In genomic region chr17:67833946-67834631, GRCh38 we compare ENCODE assay signal across 15 cellular contexts. TPM values are rescaled to one million over a fixed set of nuclear protein-coding genes. Genes with fewer than 3 reads are reported as not detected.
DNase-seq lines count a peak whose midpoint lies in the region; ATAC-seq and TF ChIP-seq lines count a peak whose summit lies in the region.
"Had no signal": no experiment of that assay in that cellular context is flagged by ENCODE, and none has a peak within 500 bp of the region (broad histone marks: within the 10 kb centered on the region; RNA-seq: fewer than 3 reads in every experiment).

No MANE protein-coding gene starts in this region.

- POLR2A ChIA-PET in AG04450 (lab: Yijun Ruan, JAX) (no interaction called here), RWPE1 (lab: Yijun Ruan, JAX; ENCODE audit: low non-redundant PET) (no interaction called here)

- peaks cover 21% of the 10 kb centered on the region for H3K36me3 Mint-ChIP-seq in activated T-helper 17 cell treated with anti-CD3 and anti-CD28 coated beads, Interleukin-2, amount 50 U/mL, for 72 hours (ENCODE audit: low read depth)

- ATAC-seq in activated T-helper 17 cell treated with anti-CD3 and anti-CD28 coated beads, Interleukin-2, amount 50 U/mL, for 72 hours (replicated peaks), result no peak
- ATAC-seq in activated CD4-positive, CD25-positive, alpha-beta regulatory T cell treated with anti-CD3 and anti-CD28 coated beads, Interleukin-2, amount 50 U/mL, for 24 hours, result no peak
- ATAC-seq: gastrocnemius medialis, mucosa of descending colon had no signal

- intact Hi-C loops in spleen (cut with DNase I; ENCODE audit: low total_unique reads), result no loop called here

- TF ChIP-seq POLR2A in spleen (IDR thresholded peaks at IDR 0.05), result no peak

- H3K9me3 ChIP-seq in AG04450 (ENCODE audit: control insufficient read depth, insufficient read depth, low read length), result no peaks in the 10 kb centered on the region
- H3K9me3 ChIP-seq in spleen, result no peaks in the 10 kb centered on the region
- H3K9me3 ChIP-seq: gastrocnemius medialis, mucosa of descending colon, tibial artery had no signal

- TF ChIP-seq CTCF in AG04450 (IDR thresholded peaks at IDR 0.05; ENCODE audit: low read depth, low read length) (peak; percentile 30), kidney epithelial cell (IDR thresholded peaks at IDR 0.05; ENCODE audit: insufficient read depth, low read length, poor library complexity, severe bottlenecking) (peak; percentile 19), RWPE1 (conservative IDR thresholded peaks at IDR 0.05; ENCODE audit: low read depth) (no peak), spleen (IDR thresholded peaks at IDR 0.05 in 8 of 11, conservative IDR thresholded peaks at IDR 0.05 in 3 of 11) (no peak)

- H3K4me1 Mint-ChIP-seq in activated T-helper 17 cell treated with anti-CD3 and anti-CD28 coated beads, Interleukin-2, amount 50 U/mL, for 72 hours, result peaks cover 54% of the 10 kb centered on the region

- H3K27ac ChIP-seq in AG04450 (ENCODE audit: low read depth, low read length), result no peak overlapping the region
- no peak overlapping the region for H3K27ac ChIP-seq in RWPE1
- no peak overlapping the region for H3K27ac ChIP-seq in spleen
- H3K27ac ChIP-seq: gastrocnemius medialis, tibial artery had no signal

- no peaks in the 10 kb centered on the region for H3K9me3 Mint-ChIP-seq in activated T-helper 17 cell treated with anti-CD3 and anti-CD28 coated beads, Interleukin-2, amount 50 U/mL, for 72 hours
- H3K9me3 Mint-ChIP-seq: T-helper 2 cell treated with Interferon-gamma antibody and Interleukin-4, amounts not matched to agents 5 μg/mL and 100 μg/mL, for 36 hours had no signal

- no peaks in the 10 kb centered on the region for H3K36me3 ChIP-seq in H7 (replicated peaks; ENCODE audit: control insufficient read depth, insufficient read depth, low read length)
- H3K36me3 ChIP-seq in kidney epithelial cell (ENCODE audit: control insufficient read depth, insufficient read depth, low read length), result no peaks in the 10 kb centered on the region
- no peaks in the 10 kb centered on the region for H3K36me3 ChIP-seq in spleen
- H3K36me3 ChIP-seq: gastrocnemius medialis, tibial artery had no signal

- H3K4me1 ChIP-seq in spleen, result peaks cover 28 to 100% (median 78%) of the 10 kb centered on the region in 6 donors

- WGBS in spleen, 5 donors, result 81 to 94% (median 87%) methylated on average over 3 of the region's 3 CpGs

- DNase-seq in AG04450 (ENCODE audit: low read depth, low spot score), result no peak
- DNase-seq in H7, result peak; percentile 56
- no peak for DNase-seq in kidney epithelial cell (ENCODE audit: low read depth)
- no peak for DNase-seq in RWPE1 (ENCODE audit: low spot score)
- no peak for DNase-seq in spleen
- DNase-seq in H4 (ENCODE audit: low spot score), result no peak
- DNase-seq: activated effector memory CD4-positive, alpha-beta T cell treated with anti-CD3 and anti-CD28 coated beads, Interleukin-2, amount 50 U/mL, for 16 hours; gastrocnemius medialis; mucosa of descending colon; NCI-H1105; NCI-H446 treated with DMSO at 0.1 percent for 48 hours; tibial artery had no signal

- H3K27ac Mint-ChIP-seq in activated T-helper 17 cell treated with anti-CD3 and anti-CD28 coated beads, Interleukin-2, amount 50 U/mL, for 72 hours, result peak overlapping the region; percentile 11
- H3K27ac Mint-ChIP-seq: T-helper 2 cell treated with Interferon-gamma antibody and Interleukin-4, amounts not matched to agents 5 μg/mL and 100 μg/mL, for 36 hours had no signal

- CTCF ChIA-PET in AG04450 (lab: Charles Lee), result interaction anchor here (0.7 kb wide), 1 partner anchor 10 kb away, joined by 3 read pairs; no protein-coding TSS in a partner anchor
- CTCF ChIA-PET in RWPE1 (lab: Yijun Ruan, JAX), result no interaction called here

- no peak overlapping the region for H3K4me3 Mint-ChIP-seq in activated T-helper 17 cell treated with anti-CD3 and anti-CD28 coated beads, Interleukin-2, amount 50 U/mL, for 72 hours
- H3K4me3 Mint-ChIP-seq: T-helper 2 cell treated with Interferon-gamma antibody and Interleukin-4, amounts not matched to agents 5 μg/mL and 100 μg/mL, for 36 hours had no signal

- H3K27me3 Mint-ChIP-seq in activated T-helper 17 cell treated with anti-CD3 and anti-CD28 coated beads, Interleukin-2, amount 50 U/mL, for 72 hours, result no peaks in the 10 kb centered on the region

- H3K27me3 ChIP-seq in AG04450 (ENCODE audit: control insufficient read depth, insufficient read depth, low read length) (no peaks in the 10 kb centered on the region), H7 (ENCODE audit: control insufficient read depth, insufficient read depth, low read length) (no peaks in the 10 kb centered on the region), kidney epithelial cell (ENCODE audit: control insufficient read depth, insufficient read depth, low read length) (no peaks in the 10 kb centered on the region), spleen (replicated peaks in 1 of 7) (no peaks in the 10 kb centered on the region)
- H3K27me3 ChIP-seq: gastrocnemius medialis, tibial artery had no signal

- H3K4me3 ChIP-seq in AG04450 (ENCODE audit: low read depth, low read length) (no peak overlapping the region), H7 (ENCODE audit: insufficient read depth, low read depth, low read length) (no peak overlapping the region), kidney epithelial cell (ENCODE audit: low read depth, low read length) (no peak overlapping the region), spleen (no peak overlapping the region)
- H3K4me3 ChIP-seq: gastrocnemius medialis, mucosa of descending colon, tibial artery had no signal

RNA-seq across cellular contexts. Expression of gene BPTF, which starts 8.8 kb away (rescaled TPM):
- polyA plus RNA-seq in AG04450 (2011; rRNA removed) (34.9 and 46.0 TPM in 2 replicates), spleen (10 to 100 TPM; 12.3 to 17.8 (median 15.1) TPM)
- polyA minus RNA-seq in AG04450 (2011; rRNA and poly(A)+ RNA removed), result 70.8 and 88.4 TPM in 2 replicates
- 52.2 and 65.2 TPM in 2 replicates for total RNA-seq in H7 (2014; rRNA removed; shearing (Covaris generic))
- total RNA-seq in activated T-helper 17 cell treated with anti-CD3 and anti-CD28 coated beads, Interleukin-2, amount 50 U/mL, for 72 hours, result 10 to 100 TPM; 73.7 to 86.4 TPM
- total RNA-seq in kidney epithelial cell (41.3 and 48.5 TPM in 2 replicates), spleen (100 to 1,000 TPM; 113 to 148 (median 128) TPM)
- 14.1 and 23.4 TPM in 2 replicates for total RNA-seq in H4 (2014; rRNA removed; shearing (Covaris generic))

Comparison
In these comparisons a context has a peak if more than half of its experiments do, and no peak if none do; other contexts are left out.
1. CTCF ChIP-seq: peak in AG04450 (single experiment) and kidney epithelial cell (single experiment); none in RWPE1 (single experiment) and spleen (0 of 11).